In genomic region chr12:65505321-65506121, GRCh38 we compare ENCODE assay signal across 24 cellular contexts.
"Had no signal": no experiment of that assay in that cellular context is flagged by ENCODE, and none has a peak within 500 bp of the region (broad histone marks: within the 10 kb centered on the region; RNA-seq: fewer than 3 reads in every experiment).

No MANE protein-coding gene starts in this region.

- H3K27ac Mint-ChIP-seq: activated CD4-positive, alpha-beta T cell treated with anti-CD3 and anti-CD28 coated beads, Interleukin-2, amount 10 ng/mL, durations not matched to agents 7 days and 5 days; activated CD8-positive, alpha-beta T cell treated with anti-CD3 and anti-CD28 coated beads, Interleukin-2, amount 10 ng/mL, durations not matched to agents 7 days and 5 days; activated naive CD4-positive, alpha-beta T cell treated with anti-CD3 and anti-CD28 coated beads, Interleukin-2, amount 50 U/mL, for 24 hours; activated T-cell treated with anti-CD3 and anti-CD28 coated beads, Interleukin-2, amount 50 U/mL, for 24 hours; endodermal cell; stimulated activated effector memory CD8-positive, alpha-beta T cell treated with anti-CD3 and anti-CD28 coated beads, Interleukin-12 subunit alpha, Interleukin-12 subunit beta, amount 100 ng/mL, for 72 hours had no signal

- H3K27me3 Mint-ChIP-seq: activated CD4-positive, alpha-beta T cell treated with anti-CD3 and anti-CD28 coated beads, Interleukin-2, amount 10 ng/mL, durations not matched to agents 7 days and 5 days had no signal

- H3K4me1 Mint-ChIP-seq: activated CD4-positive, alpha-beta T cell treated with anti-CD3 and anti-CD28 coated beads, Interleukin-2, amount 10 ng/mL, durations not matched to agents 7 days and 5 days; activated naive CD4-positive, alpha-beta T cell treated with anti-CD3 and anti-CD28 coated beads, Interleukin-2, amount 50 U/mL, for 24 hours; stimulated activated effector memory CD8-positive, alpha-beta T cell treated with anti-CD3 and anti-CD28 coated beads, Interleukin-12 subunit alpha, Interleukin-12 subunit beta, amount 100 ng/mL, for 72 hours had no signal

- H3K9me3 Mint-ChIP-seq: activated CD4-positive, alpha-beta T cell treated with anti-CD3 and anti-CD28 coated beads, Interleukin-2, amount 10 ng/mL, durations not matched to agents 7 days and 5 days; activated naive CD4-positive, alpha-beta T cell treated with anti-CD3 and anti-CD28 coated beads, Interleukin-2, amount 50 U/mL, for 24 hours; activated T-cell treated with anti-CD3 and anti-CD28 coated beads, Interleukin-2, amount 50 U/mL, for 24 hours; endodermal cell; neural crest cell; stimulated activated effector memory CD8-positive, alpha-beta T cell treated with anti-CD3 and anti-CD28 coated beads, Interleukin-12 subunit alpha, Interleukin-12 subunit beta, amount 100 ng/mL, for 72 hours had no signal

- H3K36me3 Mint-ChIP-seq: activated naive CD4-positive, alpha-beta T cell treated with anti-CD3 and anti-CD28 coated beads, Interleukin-2, amount 50 U/mL, for 24 hours; stimulated activated effector memory CD8-positive, alpha-beta T cell treated with anti-CD3 and anti-CD28 coated beads, Interleukin-12 subunit alpha, Interleukin-12 subunit beta, amount 100 ng/mL, for 72 hours had no signal

- H3K4me3 Mint-ChIP-seq: activated CD4-positive, alpha-beta T cell treated with anti-CD3 and anti-CD28 coated beads, Interleukin-2, amount 10 ng/mL, durations not matched to agents 7 days and 5 days; activated CD8-positive, alpha-beta T cell treated with anti-CD3 and anti-CD28 coated beads, Interleukin-2, amount 10 ng/mL, durations not matched to agents 7 days and 5 days; activated naive CD4-positive, alpha-beta T cell treated with anti-CD3 and anti-CD28 coated beads, Interleukin-2, amount 50 U/mL, for 24 hours; activated T-cell treated with anti-CD3 and anti-CD28 coated beads, Interleukin-2, amount 50 U/mL, for 24 hours; endodermal cell; neural crest cell; stimulated activated effector memory CD8-positive, alpha-beta T cell treated with anti-CD3 and anti-CD28 coated beads, Interleukin-12 subunit alpha, Interleukin-12 subunit beta, amount 100 ng/mL, for 72 hours had no signal

- H3K9me3 ChIP-seq: adrenal gland, left lung, prostate gland, right lobe of liver, testis, upper lobe of right lung had no signal

- ATAC-seq: activated CD4-positive, CD25-positive, alpha-beta regulatory T cell treated with anti-CD3 and anti-CD28 coated beads, Interleukin-2, amount 50 U/mL, for 24 hours; activated CD8-positive, alpha-beta T cell treated with anti-CD3 and anti-CD28 coated beads, Interleukin-2, amount 10 ng/mL, durations not matched to agents 7 days and 5 days; left lung; right lobe of liver; stimulated activated effector memory CD8-positive, alpha-beta T cell treated with anti-CD3 and anti-CD28 coated beads, Interleukin-12 subunit alpha, Interleukin-12 subunit beta, amount 100 ng/mL, for 72 hours; upper lobe of right lung had no signal

- DNase-seq: activated CD4-positive, alpha-beta T cell treated with anti-CD3 and anti-CD28 coated beads, Interleukin-2, amount 10 ng/mL, durations not matched to agents 7 days and 5 days; activated CD8-positive, alpha-beta T cell treated with anti-CD3 and anti-CD28 coated beads, Interleukin-2, amount 10 ng/mL, durations not matched to agents 7 days and 5 days; activated effector memory CD4-positive, alpha-beta T cell treated with Interleukin-2 at 50 U/mL for 16 hours; activated T-cell treated with anti-CD3 and anti-CD28 coated beads, Interleukin-2, amount 50 U/mL, for 24 hours; adrenal gland; endodermal cell; foreskin fibroblast; left lung; midbrain; right lobe of liver; small intestine; stimulated activated CD4-positive, alpha-beta T cell treated with anti-CD3 and anti-CD28 coated beads, Interleukin-4, amount 100 ng/mL, for 24 hours; T-helper 1 cell; T-helper 9 cell; testis; upper lobe of right lung had no signal

- H3K36me3 ChIP-seq: adrenal gland, cardiac muscle cell, left lung, prostate gland, right lobe of liver, upper lobe of right lung had no signal

- H3K27ac ChIP-seq: adrenal gland, cardiac muscle cell, dorsolateral prefrontal cortex, epithelial cell of prostate, left lung, prostate gland, right lobe of liver, testis, upper lobe of right lung had no signal

- H3K4me1 ChIP-seq: prostate gland, testis had no signal

- H3K4me3 ChIP-seq: adrenal gland, cardiac muscle cell, dorsolateral prefrontal cortex, left lung, prostate gland, right lobe of liver, testis, upper lobe of right lung had no signal

- H3K27me3 ChIP-seq: adrenal gland, cardiac muscle cell, left lung, right lobe of liver, testis, upper lobe of right lung had no signal
